8 cellular contexts compared by ENCODE assay signal in the genomic region with DNA sequence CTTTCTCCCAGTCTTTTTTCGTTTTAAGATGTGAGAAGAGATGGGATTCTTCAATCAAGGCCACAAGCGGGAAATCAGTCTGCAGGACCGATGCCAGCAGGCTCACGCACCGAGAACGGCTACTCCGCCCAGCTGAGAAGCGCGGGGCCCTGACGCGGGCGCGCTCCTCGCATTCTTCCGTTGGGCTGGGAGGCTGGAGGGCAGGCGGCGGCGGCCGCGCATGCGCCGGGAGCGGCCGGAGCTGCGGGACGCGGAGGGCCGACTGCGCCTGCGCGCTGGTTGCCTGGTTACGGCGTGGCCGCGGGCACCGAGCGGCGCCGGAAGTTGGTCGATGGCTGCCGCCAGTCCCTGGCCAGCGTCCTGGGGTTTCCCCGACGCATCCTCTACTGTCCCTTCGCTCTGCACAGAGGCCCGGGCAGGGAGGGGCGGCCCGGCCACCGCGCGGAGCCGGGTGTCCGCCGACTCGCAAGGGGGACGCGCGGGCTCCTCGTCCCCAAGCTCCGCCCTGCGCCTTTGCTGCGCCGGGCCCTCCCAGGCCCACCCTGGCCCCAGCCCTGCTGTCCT. TPM values are rescaled to one million over a fixed set of nuclear protein-coding genes. Genes with fewer than 3 reads are reported as not detected.
A peak's percentile ranks its signal among the peaks of the same experiment; 100 is the strongest.
DNase-seq lines count a peak whose midpoint lies in the region; ATAC-seq and TF ChIP-seq lines count a peak whose summit lies in the region.

No MANE protein-coding gene starts in this region.

- peaks cover 1% of the 10 kb centered on the region for H3K36me3 Mint-ChIP-seq in progenitor cell of endocrine pancreas (ENCODE audit: insufficient read depth)

- no peak for TF ChIP-seq CTCF in GM13977 (IDR thresholded peaks at IDR 0.05; ENCODE audit: extremely low read depth, insufficient read depth, missing control alignments)
- no peak for TF ChIP-seq CTCF in adrenal gland (IDR thresholded peaks at IDR 0.05)
- TF ChIP-seq CTCF in progenitor cell of endocrine pancreas (IDR thresholded peaks at IDR 0.05; ENCODE audit: unreplicated experiment) = no peak
- TF ChIP-seq CTCF in upper lobe of right lung (IDR thresholded peaks at IDR 0.05) = no peak

- no peaks in the 10 kb centered on the region for H3K27me3 ChIP-seq in adrenal gland
- no peaks in the 10 kb centered on the region for H3K27me3 ChIP-seq in upper lobe of right lung

- H3K9me3 Mint-ChIP-seq in progenitor cell of endocrine pancreas (ENCODE audit: low read depth) = no peaks in the 10 kb centered on the region

- H3K27me3 Mint-ChIP-seq in progenitor cell of endocrine pancreas = peaks cover 15% of the 10 kb centered on the region

- no peaks in the 10 kb centered on the region for H3K36me3 ChIP-seq in adrenal gland (replicated peaks in 1 of 2)
- peaks cover 13% of the 10 kb centered on the region for H3K36me3 ChIP-seq in upper lobe of right lung

- in situ Hi-C loops in GM13977 (cut with MboI; ENCODE audit: low pct_unique_long_range_greater_than_20kb, low sequenced_read_pairs, unreplicated experiment) = no loop called here

- H3K27ac ChIP-seq in adrenal gland = peak overlapping the region; percentile 99 to 100 (median 100)
- peak overlapping the region; percentile 96 for H3K27ac ChIP-seq in upper lobe of right lung

- no peaks in the 10 kb centered on the region for H3K9me3 ChIP-seq in adrenal gland (replicated peaks in 1 of 3)
- H3K9me3 ChIP-seq in upper lobe of right lung = no peaks in the 10 kb centered on the region

- peak overlapping the region; percentile 100 for H3K27ac Mint-ChIP-seq in progenitor cell of endocrine pancreas

- 0 to 2% (median 0%) methylated on average over 1 to 63 of the region's 63 CpGs for WGBS in adrenal gland, 4 donors

- ATAC-seq in HG02798 (IDR thresholded peaks at IDR 0.05; ENCODE audit: poor library complexity, unreplicated experiment) = peak; percentile 71
- peak; percentile 63 to 67 for ATAC-seq in left cardiac atrium
- peak; percentile 60 for ATAC-seq in upper lobe of right lung

- H3K4me3 ChIP-seq in adrenal gland (peak overlapping the region in 2 of 4 donors; percentile 43 to 72), upper lobe of right lung (peak overlapping the region; percentile 68)

- DNase-seq in GM13977 (ENCODE audit: low spot score) = peak; percentile 98
- peak; percentile 82 to 98 (median 96) for DNase-seq in NCI-H1417 (lab: John Stamatoyannopoulos, UW)
- peak; percentile 89 for DNase-seq in T follicular helper cell (ENCODE audit: low read depth)
- peak; percentile 92 to 95 (median 94) for DNase-seq in adrenal gland
- DNase-seq in left cardiac atrium = peak; percentile 95
- DNase-seq in progenitor cell of endocrine pancreas (ENCODE audit: low spot score, unreplicated experiment) = peak; percentile 96
- DNase-seq in upper lobe of right lung = peak; percentile 97

- peaks cover 26 to 40% of the 10 kb centered on the region in 2 donors for H3K4me1 ChIP-seq in adrenal gland (replicated peaks in 1 of 2)
- peaks cover 23% of the 10 kb centered on the region for H3K4me1 ChIP-seq in upper lobe of right lung

- intact Hi-C loops in adrenal gland (cut with DNase I) = no loop called here
- intact Hi-C loops in left cardiac atrium (cut with DNase I) = no loop called here
- intact Hi-C loops in upper lobe of right lung (cut with DNase I) = no loop called here

- H3K4me3 Mint-ChIP-seq in progenitor cell of endocrine pancreas (ENCODE audit: low read depth) = peak overlapping the region; percentile 96

- H3K4me1 Mint-ChIP-seq in progenitor cell of endocrine pancreas (ENCODE audit: low read depth) = peaks cover 23% of the 10 kb centered on the region

- TF ChIP-seq POLR2A in adrenal gland (IDR thresholded peaks at IDR 0.05) = peak; percentile 46 to 82

RNA-seq across cellular contexts. Expression of a gene that starts 0.8 kb away (rescaled TPM):
- total RNA-seq in adrenal gland = 100 to 1,000 TPM in 1 of 8 donors, 10 to 100 TPM in 7; 48.4 to 107 (median 56.5) TPM
- polyA plus RNA-seq in adrenal gland = 10 to 100 TPM; 52.0 to 81.6 (median 77.0) TPM
- total RNA-seq in left cardiac atrium = 10 to 100 TPM; 27.4 to 40.8 TPM
- total RNA-seq in progenitor cell of endocrine pancreas = 76.1 and 78.8 TPM in 2 replicates
- 63.7 TPM for total RNA-seq in upper lobe of right lung

RNA-seq across cellular contexts. Expression of a gene that starts 44.0 kb away (rescaled TPM):
- 10 to 100 TPM in 5 of 8 donors, 1 to 10 TPM in 3; 7.5 to 17.5 (median 10.5) TPM for total RNA-seq in adrenal gland
- 10 to 100 TPM in 2 of 3 donors, 1 to 10 TPM in 1; 2.3 to 27.1 (median 16.6) TPM for polyA plus RNA-seq in adrenal gland
- 10 to 100 TPM in 1 of 2 donors, 1 to 10 TPM in 1; 9.5 to 10.1 TPM for total RNA-seq in left cardiac atrium
- 25.1 and 26.2 TPM in 2 replicates for total RNA-seq in progenitor cell of endocrine pancreas
- 13.0 TPM for total RNA-seq in upper lobe of right lung
